8 cellular contexts compared by ENCODE assay signal in the genomic region with DNA sequence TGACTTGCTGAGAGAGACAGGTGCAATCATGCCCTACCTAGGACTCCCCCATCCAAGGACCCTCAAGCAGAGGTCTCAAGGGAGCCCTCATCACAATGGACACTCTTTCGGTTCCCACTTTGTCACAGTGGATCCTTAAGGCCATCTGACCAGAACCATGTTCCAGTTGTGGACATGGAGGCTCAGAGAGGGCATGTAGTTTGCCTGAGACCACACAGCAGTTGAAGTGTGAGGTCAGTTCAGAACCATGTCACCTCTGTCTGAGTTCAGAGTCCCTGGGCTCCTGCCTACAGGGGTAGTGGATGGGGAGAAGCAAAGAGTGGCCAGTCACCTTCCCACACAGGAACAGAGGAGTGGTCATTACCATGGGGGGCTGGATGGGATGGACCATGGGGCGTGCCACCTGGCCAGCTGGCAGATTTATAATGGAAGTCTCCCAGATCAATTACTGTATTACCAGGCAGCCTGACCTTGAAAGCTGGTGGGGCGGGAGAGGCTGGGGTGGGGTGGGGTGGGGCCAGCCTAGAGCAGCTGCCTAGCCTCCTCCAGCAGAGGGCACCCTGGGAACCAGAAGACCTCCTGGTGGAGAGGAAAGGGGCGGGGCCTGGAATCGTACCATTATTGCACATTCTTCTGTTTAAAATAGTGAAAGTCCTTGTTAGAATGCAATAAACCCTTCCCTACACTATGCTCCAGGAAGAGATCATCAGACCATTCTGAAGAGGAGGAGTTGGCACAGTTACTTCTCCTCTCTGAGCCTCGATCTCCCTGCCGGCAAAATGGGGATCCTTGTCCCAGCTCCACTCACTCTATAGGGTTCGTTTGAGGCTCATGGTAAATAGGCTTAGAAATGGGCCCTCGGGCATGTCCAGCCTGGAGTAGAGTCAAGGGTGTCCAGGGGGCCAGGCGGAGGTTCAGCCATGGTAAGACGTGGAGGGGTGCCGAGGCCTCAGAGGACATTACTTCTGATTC. TPM values are rescaled to one million over a fixed set of nuclear protein-coding genes. Genes with fewer than 3 reads are reported as not detected.
DNase-seq lines count a peak whose midpoint lies in the region; ATAC-seq and TF ChIP-seq lines count a peak whose summit lies in the region.

No MANE protein-coding gene starts in this region.

- H3K79me2 ChIP-seq in smooth muscle cell (ENCODE audit: low read depth) = no peaks in the 10 kb centered on the region

- no peak overlapping the region for H3K27ac ChIP-seq in smooth muscle cell (ENCODE audit: low read depth)

- H3F3A ChIP-seq in smooth muscle cell (ENCODE audit: low read depth) = no peaks in the 10 kb centered on the region

- H3K4me1 ChIP-seq in smooth muscle cell (ENCODE audit: low read depth) = no peaks in the 10 kb centered on the region

- DNase-seq in activated CD4-positive, alpha-beta T cell treated with anti-CD3 and anti-CD28 coated beads for 48 hours = peak; percentile 68
- no peak for DNase-seq in activated CD4-positive, alpha-beta T cell treated with anti-CD3 and anti-CD28 coated beads, Interleukin-2, amount 50 U/mL, for 1 hour
- DNase-seq in LHCN-M2 (ENCODE audit: low read depth) = peak; percentile 18
- DNase-seq in SKM-1 (lab: John Stamatoyannopoulos, UW; ENCODE audit: unreplicated experiment) = peak; percentile 17
- peak; percentile 54 for DNase-seq in fibroblast of villous mesenchyme (ENCODE audit: low read depth)
- DNase-seq in smooth muscle cell (lab: John Stamatoyannopoulos, UW; ENCODE audit: unreplicated experiment) = no peak

- TF ChIP-seq CTCF in fibroblast of villous mesenchyme (IDR thresholded peaks at IDR 0.05; ENCODE audit: insufficient read depth, low read depth, low read length) = peak; percentile 41
- TF ChIP-seq CTCF in smooth muscle cell (IDR thresholded peaks at IDR 0.05; ENCODE audit: borderline replicate concordance, insufficient read depth, poor library complexity, severe bottlenecking) = peak; percentile 41

- no peak overlapping the region for H3K4me2 ChIP-seq in smooth muscle cell

- no peaks in the 10 kb centered on the region for H3K27me3 ChIP-seq in smooth muscle cell (ENCODE audit: low read depth)

- H3K9me3 ChIP-seq in smooth muscle cell (replicated peaks; ENCODE audit: low read depth) = no peaks in the 10 kb centered on the region

- H3K4me3 ChIP-seq in fibroblast of villous mesenchyme (ENCODE audit: low read depth, low read length) (no peak overlapping the region), smooth muscle cell (no peak overlapping the region)

- H2AFZ ChIP-seq in smooth muscle cell (ENCODE audit: low read depth) = no peak overlapping the region

- no peaks in the 10 kb centered on the region for H3K36me3 ChIP-seq in smooth muscle cell (ENCODE audit: low read depth)

- no peak for ATAC-seq in GM21717 (IDR thresholded peaks at IDR 0.05; ENCODE audit: unreplicated experiment)
- ATAC-seq in GM18511 (IDR thresholded peaks at IDR 0.05; ENCODE audit: unreplicated experiment) = no peak

- H4K20me1 ChIP-seq in smooth muscle cell (ENCODE audit: low read depth) = no peaks in the 10 kb centered on the region

- WGBS in smooth muscle cell (ENCODE audit: low lambda C conversion rate) = 66% methylated on average over 10 of the region's 12 CpGs

- H3K9ac ChIP-seq in smooth muscle cell (ENCODE audit: low read depth) = no peak overlapping the region

RNA-seq across cellular contexts. Expression of gene LINGO1, which starts 26.9 kb away (rescaled TPM):
- total RNA-seq in LHCN-M2 (2014; rRNA removed) (not detected in 2 replicates), fibroblast of villous mesenchyme (not detected in 2 replicates), smooth muscle cell (3.5 and 8.2 TPM in 2 replicates)
- polyA plus RNA-seq in LHCN-M2 (2012) = 0.10 TPM
- 11.1 and 13.4 TPM in 2 replicates for polyA plus RNA-seq in smooth muscle cell

Comparison
In these comparisons a context has a peak if more than half of its experiments do, and no peak if none do; other contexts are left out.
1. DNase-seq: peak in activated CD4-positive, alpha-beta T cell treated with anti-CD3 and anti-CD28 coated beads for 48 hours (single experiment), LHCN-M2 (single experiment), SKM-1 (single experiment) and fibroblast of villous mesenchyme (single experiment); none in activated CD4-positive, alpha-beta T cell treated with anti-CD3 and anti-CD28 coated beads, Interleukin-2, amount 50 U/mL, for 1 hour (single experiment) and smooth muscle cell (single experiment).